21 cellular contexts compared by ENCODE assay signal in genomic region chrX:129667412-129667811, GRCh38. TPM values are rescaled to one million over a fixed set of nuclear protein-coding genes. Genes with fewer than 3 reads are reported as not detected.
A peak's percentile ranks its signal among the peaks of the same experiment; 100 is the strongest.
DNase-seq lines count a peak whose midpoint lies in the region; ATAC-seq, FAIRE-seq and TF ChIP-seq lines count a peak whose summit lies in the region.
"Had no signal": no experiment of that assay in that cellular context is flagged by ENCODE, and none has a peak within 500 bp of the region (broad histone marks: within the 10 kb centered on the region; RNA-seq: fewer than 3 reads in every experiment).

No MANE protein-coding gene starts in this region.

- no peak overlapping the region for H2AFZ ChIP-seq in PC-9
- H2AFZ ChIP-seq in endothelial cell of umbilical vein (ENCODE audit: low read depth, low read length) = no peak overlapping the region
- H2AFZ ChIP-seq: GM23338 had no signal

- no peak overlapping the region for H3K9ac ChIP-seq in endothelial cell of umbilical vein (replicated peaks; ENCODE audit: extremely low read depth, insufficient read depth, low read length)

- BruUV-seq in PC-9 (replicated peaks; lab: Mats Ljungman, UMichigan) (no TSS peak), endothelial cell of umbilical vein (replicated peaks; lab: Mats Ljungman, UMichigan) (no TSS peak)

- H3K27me3 ChIP-seq in PC-9 (ENCODE audit: insufficient read depth, low read depth) = no peaks in the 10 kb centered on the region
- H3K27me3 ChIP-seq in endothelial cell of umbilical vein (ENCODE audit: control insufficient read depth in 2 of 2, insufficient read depth in 2 of 2, low read length in 2 of 2) = no peaks in the 10 kb centered on the region

- peaks cover 0 to 37% of the 10 kb centered on the region in 2 donors for H3K27me3 Mint-ChIP-seq in T-cell
- H3K27me3 Mint-ChIP-seq: CD4-positive, alpha-beta T cell had no signal

- H3K9me1 ChIP-seq in endothelial cell of umbilical vein (replicated peaks; ENCODE audit: control insufficient read depth, extremely low read depth, insufficient read depth, low read length) = no peaks in the 10 kb centered on the region

- POLR2A ChIA-PET in PC-9 (lab: Charles Lee; ENCODE audit: unreplicated experiment) = no interaction called here
- POLR2A ChIA-PET in endothelial cell of umbilical vein (lab: Charles Lee) = no interaction called here
- POLR2A ChIA-PET in T-cell (lab: Charles Lee) = no interaction called here

- no peaks in the 10 kb centered on the region for H3K36me3 ChIP-seq in PC-9 (ENCODE audit: low read depth)
- no peaks in the 10 kb centered on the region for H3K36me3 ChIP-seq in endothelial cell of umbilical vein (ENCODE audit: control insufficient read depth in 2 of 2, extremely low read depth in 1 of 2, insufficient read depth in 2 of 2, low read length in 2 of 2)

- no peak for TF ChIP-seq CTCF in 22Rv1 (IDR thresholded peaks at IDR 0.05)
- no peak for TF ChIP-seq CTCF in PC-9 (conservative IDR thresholded peaks at IDR 0.05)
- TF ChIP-seq CTCF in endothelial cell of umbilical vein (IDR thresholded peaks at IDR 0.05; ENCODE audit: extremely low read depth in 1 of 2, insufficient read depth in 1 of 2, low read depth in 1 of 2, low read length in 2 of 2) = no peak

- no peaks in the 10 kb centered on the region for H4K20me1 ChIP-seq in PC-9 (ENCODE audit: insufficient read depth)
- H4K20me1 ChIP-seq in endothelial cell of umbilical vein (replicated peaks; ENCODE audit: control insufficient read depth, extremely low read depth, insufficient read depth, low read length) = no peaks in the 10 kb centered on the region

- H3K79me2 ChIP-seq in PC-9 (ENCODE audit: low read depth) (no peaks in the 10 kb centered on the region), endothelial cell of umbilical vein (ENCODE audit: control insufficient read depth, insufficient read depth, low read length) (no peaks in the 10 kb centered on the region)

- FAIRE-seq in endothelial cell of umbilical vein (lab: Jason Lieb, UNC) = no peak
- FAIRE-seq: A204.1, D721Med, GM12892, H54, HTR-8/SVneo, K562 had no signal

- H3K4me1 Mint-ChIP-seq in T-cell = no peaks in the 10 kb centered on the region

- no peak overlapping the region for H3K4me3 Mint-ChIP-seq in T-cell
- H3K4me3 Mint-ChIP-seq: CD4-positive, alpha-beta T cell; GM23338 had no signal

- CTCF ChIA-PET in PC-9 (lab: Charles Lee) = no interaction called here
- CTCF ChIA-PET in endothelial cell of umbilical vein (lab: Charles Lee) = interaction anchor here (1.6 kb wide), 1 partner anchor 64 kb away, joined by 3 read pairs; no protein-coding TSS in a partner anchor
- CTCF ChIA-PET in T-cell (lab: Charles Lee) = no interaction called here

- ATAC-seq in T-cell (replicated peaks in 1 of 4) = no peak
- ATAC-seq: GM23338, K562 had no signal

- H3K36me3 Mint-ChIP-seq in T-cell = no peaks in the 10 kb centered on the region

- DNase-seq in EH (ENCODE audit: low read depth) (peak; percentile 2), PC-9 (no peak), endothelial cell of umbilical vein (ENCODE audit: low read depth, low spot score) (no peak), NK-92 (lab: John Stamatoyannopoulos, UW; ENCODE audit: unreplicated experiment) (no peak), T-cell (no peak), hippocampal formation (lab: John Stamatoyannopoulos, UW) (no peak)
- DNase-seq: AML-193; Caco-2; CD4-positive, alpha-beta T cell; GDM1; HCEC 1CT; IMR-90 had no signal

- intact Hi-C loops in PC-9 (cut with micrococcal nuclease; ENCODE audit: unreplicated experiment) (no loop called here), endothelial cell of umbilical vein (cut with micrococcal nuclease) (no loop called here)

- peaks cover 0 to 4% (median 2%) of the 10 kb centered on the region in 3 donors for H3K9me3 Mint-ChIP-seq in T-cell

- no peak overlapping the region for H3K4me3 ChIP-seq in PC-9
- no peak overlapping the region for H3K4me3 ChIP-seq in endothelial cell of umbilical vein (replicated peaks in 1 of 3; ENCODE audit: insufficient read depth in 1 of 3, low read depth in 1 of 3, low read length in 3 of 3)
- H3K4me3 ChIP-seq: GM23338, K562 had no signal

- H3K27ac Mint-ChIP-seq in T-cell = no peak overlapping the region
- H3K27ac Mint-ChIP-seq: CD4-positive, alpha-beta T cell; GM23338 had no signal

- 0 out of 2 replicates have a peak overlapping the region, but pooled peaks have one; percentile 13 for H3K27ac ChIP-seq in 22Rv1
- peak overlapping the region; percentile 56; the same call in 1 of the 2 replicates for H3K27ac ChIP-seq in PC-9
- H3K27ac ChIP-seq in endothelial cell of umbilical vein (ENCODE audit: insufficient read depth, low read depth, low read length) = peak overlapping the region; percentile 88
- H3K27ac ChIP-seq: C4-2B had no signal

- no peak for TF ChIP-seq POLR2A in endothelial cell of umbilical vein (IDR thresholded peaks at IDR 0.05; ENCODE audit: low read depth, low read length)

- H3K4me1 ChIP-seq in PC-9 (replicated peaks; ENCODE audit: insufficient read depth) = peaks cover 27% of the 10 kb centered on the region
- H3K4me1 ChIP-seq in endothelial cell of umbilical vein (ENCODE audit: control insufficient read depth, extremely low read depth, insufficient read depth, low read length) = peaks cover 56% of the 10 kb centered on the region

- dilution Hi-C loops in endothelial cell of umbilical vein (cut with MboI; ENCODE audit: extremely low pct_ligation_motif_present, low sequenced_read_pairs) = no loop called here

- H3K9me3 ChIP-seq in PC-9 (ENCODE audit: insufficient read depth, low read depth) (peaks cover 7% of the 10 kb centered on the region), endothelial cell of umbilical vein (replicated peaks; ENCODE audit: control insufficient read depth, insufficient read depth, low read length) (no peaks in the 10 kb centered on the region)
- H3K9me3 ChIP-seq: Caco-2 had no signal

- H3K4me2 ChIP-seq in PC-9 = no peak overlapping the region
- H3K4me2 ChIP-seq in endothelial cell of umbilical vein (ENCODE audit: insufficient read depth, low read length) = no peak overlapping the region
- H3K4me2 ChIP-seq: GM23338 had no signal

- H3K9me2 ChIP-seq in PC-9 (ENCODE audit: insufficient read depth) = no peaks in the 10 kb centered on the region

- peaks cover 22% of the 10 kb centered on the region for H3F3A ChIP-seq in PC-9 (ENCODE audit: insufficient read depth, low read depth)

TF ChIP-seq in endothelial cell of umbilical vein, 7 proteins besides CTCF, POLR2A, EP300 and RAD21:
- TF ChIP-seq FOS (IDR thresholded peaks at IDR 0.05; ENCODE audit: borderline replicate concordance, insufficient read depth, low read length) (no peak), EZH2 (IDR thresholded peaks at IDR 0.05; ENCODE audit: borderline replicate concordance, low read depth, low read length, severe bottlenecking) (no peak), GATA2 (IDR thresholded peaks at IDR 0.05; ENCODE audit: insufficient read depth, insufficient read length, low read depth, low read length) (no peak), POLR2AphosphoS5 (IDR thresholded peaks at IDR 0.05; ENCODE audit: insufficient read depth, low read depth, low read length) (no peak), MYC (IDR thresholded peaks at IDR 0.05; ENCODE audit: low read depth, low read length) (no peak)
TF ChIP-seq in endothelial cell of umbilical vein: peak in this region for 0.

RNA-seq across cellular contexts. Expression of gene APLN, which starts 12.7 kb away (rescaled TPM):
- total RNA-seq in PC-9 (2021) = 0.13 TPM in 2 replicates
- 465 and 466 TPM in 2 replicates for total RNA-seq in endothelial cell of umbilical vein
- 230 and 273 TPM in 2 replicates for polyA plus RNA-seq in endothelial cell of umbilical vein
- polyA plus RNA-seq in endothelial cell of umbilical vein (2011; cell fraction: cytosol; rRNA removed) = 193 and 247 TPM in 2 replicates
- 94.1 and 103 TPM in 2 replicates for polyA plus RNA-seq in endothelial cell of umbilical vein (2011; cell fraction: nucleus; rRNA removed)
- 62.1 and 177 TPM in 2 replicates for polyA plus RNA-seq in endothelial cell of umbilical vein (2012)
- 212 and 222 TPM in 2 replicates for polyA minus RNA-seq in endothelial cell of umbilical vein
- not detected for polyA minus RNA-seq in endothelial cell of umbilical vein (2011; cell fraction: cytosol; rRNA and poly(A)+ RNA removed)
- polyA minus RNA-seq in endothelial cell of umbilical vein (2011; cell fraction: nucleus; rRNA and poly(A)+ RNA removed) = 32.5 and 36.3 TPM in 2 replicates
- under 1 TPM in 1 of 5 donors, not detected in 4; 0.06 TPM for total RNA-seq in T-cell
- total RNA-seq: CD4-positive, alpha-beta T cell; K562 had no signal

Comparison
In these comparisons a context has a peak if more than half of its experiments do, and no peak if none do; other contexts are left out.
1. H3K27ac ChIP-seq: peak in every context shown above with its lines; median percentile 88 in endothelial cell of umbilical vein; 56 in PC-9; 13 in 22Rv1.
2. RNA of gene APLN, which starts 12.7 kb away (total RNA-seq): 465 to 466 TPM in endothelial cell of umbilical vein; 0.13 TPM in PC-9 and 0.06 TPM in T-cell; every median in the first group is over 100 times any median in the second.